8 cellular contexts compared by ENCODE assay signal in the genomic region with DNA sequence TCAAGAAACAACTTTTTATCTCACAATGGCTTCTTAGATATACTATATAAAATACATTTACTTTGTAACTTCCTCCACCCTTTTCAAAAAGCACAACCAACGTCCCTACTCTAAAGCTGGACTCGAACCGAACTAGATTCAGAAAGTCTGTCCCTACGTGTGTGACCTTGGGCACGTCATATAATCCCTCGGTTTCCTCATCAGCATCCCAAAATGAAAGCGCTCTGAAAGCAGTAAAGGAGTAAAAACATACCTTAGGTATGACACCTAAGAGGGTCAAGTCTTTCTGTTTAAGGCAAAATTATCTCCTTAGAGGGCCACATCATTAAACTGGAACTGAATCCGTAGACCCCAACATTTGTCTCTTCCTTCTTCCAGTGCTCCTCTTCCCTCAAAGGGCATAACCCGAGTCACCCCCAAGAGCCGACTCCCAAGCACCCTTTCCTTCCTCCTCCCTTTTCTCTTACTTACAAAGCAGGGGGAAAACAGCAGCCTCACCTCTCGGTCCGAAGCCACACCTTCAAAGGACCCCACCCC. TPM values are rescaled to one million over a fixed set of nuclear protein-coding genes. Genes with fewer than 3 reads are reported as not detected.
DNase-seq lines count a peak whose midpoint lies in the region; ATAC-seq and TF ChIP-seq lines count a peak whose summit lies in the region.

No MANE protein-coding gene starts in this region.

- no peaks in the 10 kb centered on the region for H3K9me3 ChIP-seq in hepatocyte (ENCODE audit: low read depth)

- no peaks in the 10 kb centered on the region for H3K27me3 ChIP-seq in hepatocyte

- H3K27ac ChIP-seq in hepatocyte, result peak overlapping the region; percentile 95
- H3K27ac ChIP-seq in substantia nigra (ENCODE audit: low read depth, low read length, poor library complexity, severe bottlenecking), result peak overlapping the region; percentile 95

- in situ Hi-C loops in SK-MEL-5 (cut with HindIII; ENCODE audit: low pct_unique_long_range_greater_than_20kb, low sequenced_read_pairs), result no loop called here

- peak overlapping the region; percentile 79 for H3K4me2 ChIP-seq in hepatocyte

- ATAC-seq in HG02588 (IDR thresholded peaks at IDR 0.05; ENCODE audit: unreplicated experiment), result no peak

- peak overlapping the region; percentile 43 for H2AFZ ChIP-seq in hepatocyte

- DNase-seq in NCI-H82 (lab: John Stamatoyannopoulos, UW), result peak; percentile 54
- DNase-seq in NCI-H82 treated with DMSO at 0.1 percent for 48 hours (lab: John Stamatoyannopoulos, UW; ENCODE audit: unreplicated experiment), result no peak
- peak; percentile 35 for DNase-seq in SK-MEL-5 (ENCODE audit: low read depth, low spot score)
- peak; percentile 31 for DNase-seq in hepatocyte (ENCODE audit: low spot score)
- DNase-seq in substantia nigra (lab: John Stamatoyannopoulos, UW), result no peak
- DNase-seq in superior temporal gyrus (ENCODE audit: extremely low spot score), result no peak
- DNase-seq in ureter (ENCODE audit: low spot score), result no peak

- WGBS in hepatocyte (ENCODE audit: low lambda C conversion rate, missing lambda C conversion rate), result 0% methylated on average over 12 of the region's 12 CpGs

- peaks cover 32% of the 10 kb centered on the region for H4K20me1 ChIP-seq in hepatocyte (ENCODE audit: insufficient read depth, poor library complexity, severe bottlenecking)

- no peaks in the 10 kb centered on the region for H3K9me2 ChIP-seq in hepatocyte (replicated peaks; ENCODE audit: insufficient read depth)

- peak overlapping the region; percentile 57 for H3K4me3 ChIP-seq in hepatocyte

- no peak for TF ChIP-seq CTCF in hepatocyte (IDR thresholded peaks at IDR 0.05; ENCODE audit: poor library complexity)

- H3K79me2 ChIP-seq in hepatocyte, result peaks cover 68% of the 10 kb centered on the region

- no peaks in the 10 kb centered on the region for H3K36me3 ChIP-seq in hepatocyte (replicated peaks; ENCODE audit: insufficient read depth, low read depth)

- H3K4me1 ChIP-seq in hepatocyte (ENCODE audit: insufficient read depth), result peaks cover 12% of the 10 kb centered on the region

RNA-seq across cellular contexts. Expression of a gene that starts 0.7 kb away (rescaled TPM):
- total RNA-seq in SK-MEL-5 (2014; rRNA removed; shearing (Covaris generic)), result 111 and 135 TPM in 2 replicates
- 61.8 and 64.3 TPM in 2 replicates for polyA plus RNA-seq in SK-MEL-5 (2015; cell fraction: cytosol; rRNA removed)
- 26.3 and 28.4 TPM in 2 replicates for polyA plus RNA-seq in SK-MEL-5 (2015; cell fraction: nucleus; rRNA removed)
- total RNA-seq in hepatocyte (88.7 and 89.6 TPM in 2 replicates), ureter (55.4 TPM)
- polyA plus RNA-seq in hepatocyte, result 49.5 and 58.2 TPM in 2 replicates

RNA-seq across cellular contexts. Expression of a gene that starts 1.5 kb away (rescaled TPM):
- 14.4 and 14.6 TPM in 2 replicates for total RNA-seq in SK-MEL-5 (2014; rRNA removed; shearing (Covaris generic))
- 4.6 and 7.6 TPM in 2 replicates for polyA plus RNA-seq in SK-MEL-5 (2015; cell fraction: cytosol; rRNA removed)
- polyA plus RNA-seq in SK-MEL-5 (2015; cell fraction: nucleus; rRNA removed), result 3.1 and 5.6 TPM in 2 replicates
- 13.2 and 20.0 TPM in 2 replicates for total RNA-seq in hepatocyte
- polyA plus RNA-seq in hepatocyte, result 19.4 and 23.1 TPM in 2 replicates
- total RNA-seq in ureter, result 2.8 TPM

Comparison
In these comparisons a context has a peak if more than half of its experiments do, and no peak if none do; other contexts are left out.
1. DNase-seq: peak in NCI-H82 (single experiment), SK-MEL-5 (single experiment) and hepatocyte (single experiment); none in NCI-H82 treated with DMSO at 0.1 percent for 48 hours (single experiment), substantia nigra (0 of 49), superior temporal gyrus (single experiment) and ureter (single experiment).